In genomic region chr12:40988335-40988734, GRCh38 we compare ENCODE assay signal across 17 cellular contexts.
A peak's percentile ranks its signal among the peaks of the same experiment; 100 is the strongest.
DNase-seq lines count a peak whose midpoint lies in the region; ATAC-seq, FAIRE-seq and TF ChIP-seq lines count a peak whose summit lies in the region.
"Had no signal": no experiment of that assay in that cellular context is flagged by ENCODE, and none has a peak within 500 bp of the region (broad histone marks: within the 10 kb centered on the region; RNA-seq: fewer than 3 reads in every experiment).

No MANE protein-coding gene starts in this region.

- intact Hi-C loops in esophagus muscularis mucosa (cut with DNase I) (no loop called here), transverse colon (cut with DNase I; ENCODE audit: low total_unique reads) (no loop called here)

- H3K36me3 ChIP-seq in esophagus muscularis mucosa (no peaks in the 10 kb centered on the region), muscle layer of colon (ENCODE audit: insufficient read depth, low read length) (no peaks in the 10 kb centered on the region), rectal smooth muscle tissue (ENCODE audit: control insufficient read depth, insufficient read depth, low read length) (no peaks in the 10 kb centered on the region), transverse colon (peaks cover 0 to 2% (median 0%) of the 10 kb centered on the region in 4 donors), MG63 (no peaks in the 10 kb centered on the region)
- H3K36me3 ChIP-seq: BE2C, HAP-1 had no signal

- no peak for ATAC-seq in GM18858 (IDR thresholded peaks at IDR 0.05; ENCODE audit: unreplicated experiment)
- ATAC-seq: A549, GM12878 had no signal

- H3K27me3 ChIP-seq in esophagus muscularis mucosa (no peaks in the 10 kb centered on the region), muscle layer of colon (ENCODE audit: control insufficient read depth in 1 of 2, insufficient read depth in 2 of 2, low read length in 2 of 2) (no peaks in the 10 kb centered on the region), rectal smooth muscle tissue (ENCODE audit: control insufficient read depth, insufficient read depth, low read length) (no peaks in the 10 kb centered on the region), transverse colon (no peaks in the 10 kb centered on the region), MG63 (no peaks in the 10 kb centered on the region)
- H3K27me3 ChIP-seq: BE2C had no signal

- no peak for TF ChIP-seq POLR2A in esophagus muscularis mucosa (IDR thresholded peaks at IDR 0.05; ENCODE audit: low read depth)
- TF ChIP-seq POLR2A in transverse colon (IDR thresholded peaks at IDR 0.05), result no peak

- no peak overlapping the region for H3K4me3 ChIP-seq in esophagus muscularis mucosa
- no peak overlapping the region for H3K4me3 ChIP-seq in muscle layer of colon (ENCODE audit: low read depth in 1 of 2, low read length in 2 of 2)
- H3K4me3 ChIP-seq in rectal smooth muscle tissue (ENCODE audit: low read length), result no peak overlapping the region
- no peak overlapping the region for H3K4me3 ChIP-seq in transverse colon
- H3K4me3 ChIP-seq in MG63, result no peak overlapping the region
- H3K4me3 ChIP-seq: A549, GM12878, HAP-1 had no signal

- no peak for TF ChIP-seq EP300 in esophagus muscularis mucosa (IDR thresholded peaks at IDR 0.05)
- TF ChIP-seq EP300 in transverse colon (IDR thresholded peaks at IDR 0.05; ENCODE audit: low read depth), result no peak

- in situ Hi-C loops in transverse colon (cut with MboI; ENCODE audit: low pct_ligation_motif_present in 1 of 4, low pct_unique_long_range_greater_than_20kb in 1 of 4, low sequenced_read_pairs in 3 of 4), result no loop called here

- H3K4me1 ChIP-seq in esophagus muscularis mucosa (peaks cover 0 to 26% (median 22%) of the 10 kb centered on the region in 4 donors), muscle layer of colon (ENCODE audit: insufficient read depth, low read length) (peaks cover 30% of the 10 kb centered on the region), rectal smooth muscle tissue (ENCODE audit: control insufficient read depth, insufficient read depth, low read length) (peaks cover 16% of the 10 kb centered on the region), transverse colon (peaks cover 0 to 5% (median 4%) of the 10 kb centered on the region in 4 donors)
- H3K4me1 ChIP-seq: BE2C, HAP-1 had no signal

- TF ChIP-seq CTCF in esophagus muscularis mucosa (IDR thresholded peaks at IDR 0.05) (no peak), transverse colon (IDR thresholded peaks at IDR 0.05) (no peak)

- WGBS in esophagus muscularis mucosa, result 82% methylated on average over 2 of the region's 2 CpGs
- 62 to 72% methylated on average over 2 of the region's 2 CpGs for WGBS in transverse colon (ENCODE audit: low coverage in 1 of 2), 2 donors

- H3K9ac ChIP-seq in muscle layer of colon (ENCODE audit: low read length), result no peak overlapping the region
- H3K9ac ChIP-seq in rectal smooth muscle tissue (ENCODE audit: low read length), result no peak overlapping the region

- H3K27ac ChIP-seq in esophagus muscularis mucosa (replicated peaks in 1 of 4) (peak overlapping the region; percentile 64 to 80 (median 70)), muscle layer of colon (ENCODE audit: low read depth, low read length) (peak overlapping the region; percentile 70), rectal smooth muscle tissue (ENCODE audit: low read depth, low read length) (peak overlapping the region; percentile 86), transverse colon (peak overlapping the region in 3 of 4 donors; percentile 35 to 76 (median 59))
- H3K27ac ChIP-seq: A549, C4-2B, HL-60 had no signal

- DNase-seq in esophagus muscularis mucosa (ENCODE audit: extremely low spot score), result no peak
- DNase-seq in transverse colon, result no peak
- no peak for DNase-seq in pons (ENCODE audit: low spot score)
- no peak for DNase-seq in HTR-8/SVneo (ENCODE audit: insufficient read length, low spot score)
- DNase-seq in MG63, result no peak
- DNase-seq: BE2C; CD4-positive, alpha-beta memory T cell; DMS79 had no signal

- H3K9me3 ChIP-seq in esophagus muscularis mucosa, result peaks cover 0 to 10% (median 5%) of the 10 kb centered on the region in 4 donors
- no peaks in the 10 kb centered on the region for H3K9me3 ChIP-seq in muscle layer of colon (ENCODE audit: low read length)
- H3K9me3 ChIP-seq in transverse colon, result no peaks in the 10 kb centered on the region
- no peaks in the 10 kb centered on the region for H3K9me3 ChIP-seq in MG63
- H3K9me3 ChIP-seq: A549, BE2C, HAP-1 had no signal

- FAIRE-seq in HTR-8/SVneo (lab: Jason Lieb, UNC), result no peak
- FAIRE-seq: A549, GM12878, H1 had no signal
